Comparison of ENCODE assay signal across 1 cellular context in genomic region chr2:143505542-143505941, GRCh38.
TF ChIP-seq lines count a peak whose summit lies in the region.

No MANE protein-coding gene starts in this region.

TF ChIP-seq in IMR-90, 13 proteins besides CTCF, POLR2A, EP300 and RAD21 (continued from another document):
- TF ChIP-seq ELK1 (IDR thresholded peaks at IDR 0.05; ENCODE audit: borderline replicate concordance, low read depth, low read length) (no peak), RFX5 (IDR thresholded peaks at IDR 0.05; ENCODE audit: low read depth, low read length) (no peak), RCOR1 (IDR thresholded peaks at IDR 0.05; ENCODE audit: insufficient replicate concordance, low read length) (no peak), FOS (IDR thresholded peaks at IDR 0.05; ENCODE audit: low read depth, low read length) (no peak), BHLHE40 (IDR thresholded peaks at IDR 0.05; ENCODE audit: low read depth, low read length) (no peak), MAFK (IDR thresholded peaks at IDR 0.05; ENCODE audit: low read depth, low read length) (no peak), MAZ (IDR thresholded peaks at IDR 0.05; ENCODE audit: borderline replicate concordance, low read depth, low read length) (no peak), MXI1 (IDR thresholded peaks at IDR 0.05; ENCODE audit: borderline replicate concordance, low read depth, low read length) (no peak), USF2 (IDR thresholded peaks at IDR 0.05; ENCODE audit: low read depth, low read length) (no peak), CHD1 (IDR thresholded peaks at IDR 0.05; ENCODE audit: low read depth, low read length) (no peak)
